Comparison of ENCODE assay signal across 22 cellular contexts in the genomic region with DNA sequence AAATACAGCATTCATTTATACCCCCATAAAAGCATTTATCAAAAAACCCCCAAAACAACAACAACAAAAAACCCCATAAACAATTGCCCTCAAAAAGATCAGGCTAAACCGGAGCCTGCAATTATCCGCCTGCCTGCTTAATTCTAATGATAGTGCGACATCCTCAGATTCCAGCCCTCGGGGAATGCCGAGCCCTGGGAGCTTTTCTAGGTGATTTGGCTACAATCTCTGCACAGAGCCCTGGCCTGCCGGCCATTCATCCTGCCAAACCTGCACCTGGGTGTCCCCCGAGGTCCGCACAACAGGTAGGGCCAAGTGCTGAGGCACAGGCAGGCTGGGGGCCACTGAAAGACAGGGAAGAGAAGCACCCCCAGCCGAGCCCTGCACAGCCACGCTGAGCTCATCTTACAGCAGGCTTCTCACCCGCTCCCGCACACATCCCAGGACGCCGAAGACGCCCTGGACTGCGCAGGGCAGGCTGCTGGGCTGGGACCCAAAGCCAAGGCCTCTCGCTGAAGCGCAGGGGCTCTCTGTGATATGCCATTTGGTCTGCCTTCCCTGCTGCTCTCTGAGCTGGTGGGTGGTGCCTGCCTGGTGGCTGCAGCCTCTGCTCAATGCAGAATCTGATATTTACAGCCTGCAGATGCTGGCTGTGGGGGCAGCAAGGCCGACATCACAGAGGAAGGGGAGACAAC. TPM values are rescaled to one million over a fixed set of nuclear protein-coding genes. Genes with fewer than 3 reads are reported as not detected.
A peak's percentile ranks its signal among the peaks of the same experiment; 100 is the strongest.
DNase-seq lines count a peak whose midpoint lies in the region; ATAC-seq and TF ChIP-seq lines count a peak whose summit lies in the region.
"Had no signal": no experiment of that assay in that cellular context is flagged by ENCODE, and none has a peak within 500 bp of the region (broad histone marks: within the 10 kb centered on the region; RNA-seq: fewer than 3 reads in every experiment).

No MANE protein-coding gene starts in this region.

- no peak overlapping the region for H3K4ac ChIP-seq in neuronal stem cell (ENCODE audit: low read length)

- H3K9me3 ChIP-seq in HEK293 (ENCODE audit: control insufficient read depth, insufficient read depth, low read depth, low read length) (no peaks in the 10 kb centered on the region), neuronal stem cell (replicated peaks in 1 of 2; ENCODE audit: control insufficient read depth in 2 of 2, insufficient read depth in 1 of 2, low read depth in 1 of 2, low read length in 2 of 2) (no peaks in the 10 kb centered on the region)
- H3K9me3 ChIP-seq: colonic mucosa, heart left ventricle, prostate gland, uterus had no signal

- H2AFZ ChIP-seq in neuronal stem cell (ENCODE audit: low read length): peak overlapping the region; percentile 35

- H2BK12ac ChIP-seq in neuronal stem cell (ENCODE audit: low read length): peak overlapping the region; percentile 4

- H4K91ac ChIP-seq in neuronal stem cell (ENCODE audit: low read depth, low read length, poor library complexity): no peak overlapping the region

- no peak overlapping the region for H4K8ac ChIP-seq in neuronal stem cell (ENCODE audit: low read depth, low read length)

- peak overlapping the region; percentile 87 for H3K14ac ChIP-seq in neuronal stem cell (ENCODE audit: low read length)

- no peak overlapping the region for H2BK5ac ChIP-seq in neuronal stem cell (ENCODE audit: low read length)

- H2AK5ac ChIP-seq in neuronal stem cell (ENCODE audit: low read depth, low read length): peak overlapping the region; percentile 98

- H2BK120ac ChIP-seq in neuronal stem cell (ENCODE audit: low read depth, low read length): peak overlapping the region; percentile 37

- H3K4me3 ChIP-seq in HEK293 (ENCODE audit: low read depth, low read length): no peak overlapping the region
- no peak overlapping the region for H3K4me3 ChIP-seq in neuronal stem cell (ENCODE audit: low read length in 2 of 2)
- H3K4me3 ChIP-seq: colonic mucosa, heart left ventricle, prostate gland, uterus had no signal

- H3K4me1 ChIP-seq in HEK293 (ENCODE audit: control insufficient read depth, insufficient read depth, low read length) (no peaks in the 10 kb centered on the region), neuronal stem cell (ENCODE audit: control insufficient read depth in 2 of 2, insufficient read depth in 1 of 2, low read depth in 1 of 2, low read length in 2 of 2) (peaks cover 0 to 9% of the 10 kb centered on the region in 2 donors)
- H3K4me1 ChIP-seq: colonic mucosa, prostate gland, uterus had no signal

- peaks cover 0 to 70% (median 0%) of the 10 kb centered on the region in 3 experiments for H3K27me3 ChIP-seq in neuronal stem cell (ENCODE audit: control insufficient read depth in 3 of 3, insufficient read depth in 3 of 3, low read depth in 1 of 3, low read length in 3 of 3)
- H3K27me3 ChIP-seq: colonic mucosa, heart left ventricle, uterus had no signal

- H3K9ac ChIP-seq in neuronal stem cell (ENCODE audit: low read depth, low read length, poor library complexity): no peak overlapping the region

- H2BK15ac ChIP-seq in neuronal stem cell (ENCODE audit: low read length): peak overlapping the region; percentile 14

- no CpG with 5 or more reads among the region's 19 CpGs for WGBS in neuronal stem cell (ENCODE audit: extremely low coverage in 2 of 2, insufficient read length in 2 of 2, insufficient replicate concordance in 1 of 2), 2 donors

- CTCF ChIA-PET in HEK293 (lab: Yijun Ruan, JAX): interaction anchor here (1.1 kb wide), 1 partner anchor 27 kb away, joined by 7 read pairs; no protein-coding TSS in a partner anchor

- DNase-seq in NCI-H2081 (lab: John Stamatoyannopoulos, UW): peak; percentile 53 to 86
- DNase-seq in NCI-H2081 treated with DMSO at 0.1 percent for 48 hours (lab: John Stamatoyannopoulos, UW): no peak
- no peak for DNase-seq in neuronal stem cell (ENCODE audit: low spot score)
- DNase-seq: 8988T; activated CD8-positive, alpha-beta T cell treated with anti-CD3 and anti-CD28 coated beads for 36 hours; activated T-cell treated with anti-CD3 and anti-CD28 coated beads, Interleukin-2, amount 50 U/mL, for 1 hour; colonic mucosa; heart left ventricle; immature natural killer cell; NCI-H1105 treated with DMSO at 0.1 percent for 48 hours; NCI-H510A; SIG-M5; T-helper 2 cell; uterus had no signal

- H3K27ac ChIP-seq in HEK293 (ENCODE audit: extremely low read depth, low read depth, low read length): no peak overlapping the region
- no peak overlapping the region for H3K27ac ChIP-seq in neuronal stem cell (replicated peaks; ENCODE audit: low read length)
- H3K27ac ChIP-seq: colonic mucosa, prostate gland, uterus had no signal

- no peaks in the 10 kb centered on the region for H3K36me3 ChIP-seq in HEK293 (ENCODE audit: control insufficient read depth in 2 of 2, insufficient read depth in 1 of 2, low read length in 2 of 2)
- H3K36me3 ChIP-seq in neuronal stem cell (replicated peaks in 1 of 2; ENCODE audit: control insufficient read depth in 2 of 2, insufficient read depth in 2 of 2, low read length in 2 of 2): no peaks in the 10 kb centered on the region
- H3K36me3 ChIP-seq: colonic mucosa, heart left ventricle, prostate gland, uterus had no signal

- no peak overlapping the region for H3K4me2 ChIP-seq in neuronal stem cell (ENCODE audit: insufficient read depth, low read length, poor library complexity, severe bottlenecking)

- H3K23ac ChIP-seq in neuronal stem cell (ENCODE audit: low read depth, low read length, poor library complexity): no peak overlapping the region

- POLR2A ChIA-PET in HEK293 (lab: Yijun Ruan, JAX): no interaction called here

- ATAC-seq in SK-N-SH treated with all-trans-retinoic acid at 6 μM for 48 hours (peak; percentile 9; the same call in 1 of the 3 replicates), GM21737 (IDR thresholded peaks at IDR 0.05; ENCODE audit: unreplicated experiment) (no peak), HG03457 (IDR thresholded peaks at IDR 0.05; ENCODE audit: unreplicated experiment) (no peak), HG03571 (IDR thresholded peaks at IDR 0.05; ENCODE audit: unreplicated experiment) (no peak)
- ATAC-seq: activated CD8-positive, alpha-beta T cell treated with anti-CD3 and anti-CD28 coated beads for 36 hours; activated naive CD4-positive, alpha-beta T cell treated with anti-CD3 and anti-CD28 coated beads, Interleukin-2, amount 50 U/mL, for 72 hours; WTC11 had no signal

- H3K79me1 ChIP-seq in neuronal stem cell (ENCODE audit: low read depth, low read length): no peaks in the 10 kb centered on the region

- TF ChIP-seq CTCF in HEK293 (tag by site-specific recombination; IDR thresholded peaks at IDR 0.05): no peak

- peak overlapping the region; percentile 84 for H3K18ac ChIP-seq in neuronal stem cell (ENCODE audit: low read length)

TF ChIP-seq in HEK293, 187 proteins besides CTCF, POLR2A, EP300 and RAD21 (continues in another document):
- TF ChIP-seq ZNF140 (tag by site-specific recombination; IDR thresholded peaks at IDR 0.05): no peak
- no peak for TF ChIP-seq ZSCAN16 (tag by site-specific recombination; IDR thresholded peaks at IDR 0.05)
- TF ChIP-seq FEZF1 (tag by site-specific recombination; IDR thresholded peaks at IDR 0.05): no peak
- TF ChIP-seq ELK4 (IDR thresholded peaks at IDR 0.05; ENCODE audit: borderline replicate concordance, low read depth, low read length): no peak

TF ChIP-seq in SK-N-SH treated with all-trans-retinoic acid at 6 μM for 48 hours, 23 proteins besides CTCF, POLR2A, EP300 and RAD21 (continues in another document):
- TF ChIP-seq, protein P1, sequence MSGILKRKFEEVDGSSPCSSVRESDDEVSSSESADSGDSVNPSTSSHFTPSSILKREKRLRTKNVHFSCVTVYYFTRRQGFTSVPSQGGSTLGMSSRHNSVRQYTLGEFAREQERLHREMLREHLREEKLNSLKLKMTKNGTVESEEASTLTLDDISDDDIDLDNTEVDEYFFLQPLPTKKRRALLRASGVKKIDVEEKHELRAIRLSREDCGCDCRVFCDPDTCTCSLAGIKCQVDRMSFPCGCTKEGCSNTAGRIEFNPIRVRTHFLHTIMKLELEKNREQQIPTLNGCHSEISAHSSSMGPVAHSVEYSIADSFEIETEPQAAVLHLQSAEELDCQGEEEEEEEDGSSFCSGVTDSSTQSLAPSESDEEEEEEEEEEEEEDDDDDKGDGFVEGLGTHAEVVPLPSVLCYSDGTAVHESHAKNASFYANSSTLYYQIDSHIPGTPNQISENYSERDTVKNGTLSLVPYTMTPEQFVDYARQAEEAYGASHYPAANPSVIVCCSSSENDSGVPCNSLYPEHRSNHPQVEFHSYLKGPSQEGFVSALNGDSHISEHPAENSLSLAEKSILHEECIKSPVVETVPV (CRISPR knock-in tag; IDR thresholded peaks at IDR 0.05): no peak
- TF ChIP-seq OSR1 (CRISPR knock-in tag; IDR thresholded peaks at IDR 0.05) (no peak), PPARA (CRISPR knock-in tag; IDR thresholded peaks at IDR 0.05; ENCODE audit: borderline replicate concordance) (no peak), PATZ1 (CRISPR knock-in tag; IDR thresholded peaks at IDR 0.05; ENCODE audit: borderline replicate concordance) (no peak), TOX (CRISPR knock-in tag; IDR thresholded peaks at IDR 0.05; ENCODE audit: borderline replicate concordance) (no peak), ZNF8 (CRISPR knock-in tag; IDR thresholded peaks at IDR 0.05) (no peak)

RNA-seq across cellular contexts. Expression of gene CAMK2B, which starts 57.5 kb away (rescaled TPM):
- 0.79 TPM for polyA plus RNA-seq in neuronal stem cell (2013, experiment 1 of 2)
- 0.65 TPM for polyA plus RNA-seq in neuronal stem cell (2013, experiment 2 of 2)
- polyA plus RNA-seq: immature natural killer cell had no signal

Comparison
In these comparisons a context has a peak if more than half of its experiments do, and no peak if none do; other contexts are left out.
1. DNase-seq: peak in NCI-H2081 (2 of 2); none in NCI-H2081 treated with DMSO at 0.1 percent for 48 hours (single experiment) and neuronal stem cell (single experiment).